In genomic region chr11:64104632-64105031, GRCh38 we compare ENCODE assay signal across 28 cellular contexts.
"Had no signal": no experiment of that assay in that cellular context is flagged by ENCODE, and none has a peak within 500 bp of the region (broad histone marks: within the 10 kb centered on the region; RNA-seq: fewer than 3 reads in every experiment).

No MANE protein-coding gene starts in this region.

- H3K36me3 Mint-ChIP-seq: activated CD4-positive, alpha-beta memory T cell treated with anti-CD3 and anti-CD28 coated beads for 36 hours; activated CD8-positive, alpha-beta memory T cell treated with anti-CD3 and anti-CD28 coated beads, Interleukin-2, amount 10 ng/mL, durations not matched to agents 7 days and 5 days; activated naive CD4-positive, alpha-beta T cell treated with anti-CD3 and anti-CD28 coated beads, Interleukin-2, amount 10 ng/mL, durations not matched to agents 7 days and 5 days; activated naive CD4-positive, alpha-beta T cell treated with anti-CD3 and anti-CD28 coated beads, Interleukin-2, amount 50 U/mL, for 72 hours; activated naive CD8-positive, alpha-beta T cell treated with anti-CD3 and anti-CD28 coated beads, Interleukin-2, amount 10 ng/mL, durations not matched to agents 7 days and 5 days; brain had no signal

- DNase-seq: activated CD4-positive, alpha-beta memory T cell treated with anti-CD3 and anti-CD28 coated beads for 36 hours; activated CD4-positive, alpha-beta T cell treated with anti-CD3 and anti-CD28 coated beads for 36 hours; activated CD4-positive, alpha-beta T cell treated with anti-CD3 and anti-CD28 coated beads, Interleukin-2, amount 10 ng/mL, durations not matched to agents 24 days and 14 days; activated CD4-positive, CD25-positive, alpha-beta regulatory T cell; activated CD4-positive, CD25-positive, alpha-beta regulatory T cell treated with anti-CD3 and anti-CD28 coated beads, Interleukin-2, amount 50 U/mL, for 72 hours; activated CD8-positive, alpha-beta memory T cell treated with anti-CD3 and anti-CD28 coated beads, Interleukin-2, amount 10 ng/mL, durations not matched to agents 7 days and 5 days; activated CD8-positive, alpha-beta memory T cell treated with anti-CD3 and anti-CD28 coated beads, Interleukin-2, amount 50 U/mL, for 4 hours; activated CD8-positive, alpha-beta T cell treated with anti-CD3 and anti-CD28 coated beads, Interleukin-2, amount 10 ng/mL, durations not matched to agents 7 days and 5 days; activated gamma-delta T cell; activated naive CD4-positive, alpha-beta T cell; activated naive CD4-positive, alpha-beta T cell treated with anti-CD3 and anti-CD28 coated beads, Interleukin-2, amount 10 ng/mL, durations not matched to agents 7 days and 5 days; activated naive CD8-positive, alpha-beta T cell treated with anti-CD3 and anti-CD28 coated beads, Interleukin-2, amount 10 ng/mL, durations not matched to agents 7 days and 5 days; activated T-cell treated with anti-CD3 and anti-CD28 coated beads, Interleukin-2, amount 50 U/mL, for 24 hours; activated T-cell treated with anti-CD3 and anti-CD28 coated beads, Interleukin-2, amount 50 U/mL, for 72 hours; central memory CD4-positive, alpha-beta T cell; cerebellar nuclear complex; colonic mucosa; effector memory CD4-positive, alpha-beta T cell; endodermal cell; foreskin fibroblast; head of caudate nucleus; T-helper 2 cell had no signal

- H3K4me1 ChIP-seq: ascending aorta, breast epithelium, colonic mucosa had no signal

- H3K4me1 Mint-ChIP-seq: activated CD4-positive, alpha-beta T cell treated with anti-CD3 and anti-CD28 coated beads for 36 hours; activated CD4-positive, alpha-beta T cell treated with anti-CD3 and anti-CD28 coated beads, Interleukin-2, amount 10 ng/mL, durations not matched to agents 24 days and 14 days; activated CD8-positive, alpha-beta memory T cell treated with anti-CD3 and anti-CD28 coated beads, Interleukin-2, amount 10 ng/mL, durations not matched to agents 7 days and 5 days; activated naive CD4-positive, alpha-beta T cell treated with anti-CD3 and anti-CD28 coated beads, Interleukin-2, amount 10 ng/mL, durations not matched to agents 7 days and 5 days; activated naive CD8-positive, alpha-beta T cell treated with anti-CD3 and anti-CD28 coated beads, Interleukin-2, amount 10 ng/mL, durations not matched to agents 7 days and 5 days; endodermal cell had no signal

- H3K27me3 ChIP-seq: ascending aorta, breast epithelium, cardiac muscle cell, colonic mucosa had no signal

- H3K9me3 ChIP-seq: ascending aorta, breast epithelium, colonic mucosa had no signal

- H3K27ac Mint-ChIP-seq: activated CD4-positive, alpha-beta memory T cell treated with anti-CD3 and anti-CD28 coated beads for 36 hours; activated CD4-positive, alpha-beta T cell treated with anti-CD3 and anti-CD28 coated beads for 36 hours; activated CD4-positive, alpha-beta T cell treated with anti-CD3 and anti-CD28 coated beads, Interleukin-2, amount 10 ng/mL, durations not matched to agents 24 days and 14 days; activated CD8-positive, alpha-beta memory T cell treated with anti-CD3 and anti-CD28 coated beads, Interleukin-2, amount 10 ng/mL, durations not matched to agents 7 days and 5 days; activated CD8-positive, alpha-beta T cell treated with anti-CD3 and anti-CD28 coated beads, Interleukin-2, amount 10 ng/mL, durations not matched to agents 7 days and 5 days; activated naive CD4-positive, alpha-beta T cell treated with anti-CD3 and anti-CD28 coated beads, Interleukin-2, amount 10 ng/mL, durations not matched to agents 7 days and 5 days; activated naive CD4-positive, alpha-beta T cell treated with anti-CD3 and anti-CD28 coated beads, Interleukin-2, amount 50 U/mL, for 72 hours; activated naive CD8-positive, alpha-beta T cell treated with anti-CD3 and anti-CD28 coated beads, Interleukin-2, amount 10 ng/mL, durations not matched to agents 7 days and 5 days; activated T-cell treated with anti-CD3 and anti-CD28 coated beads, Interleukin-2, amount 50 U/mL, for 24 hours; activated T-cell treated with anti-CD3 and anti-CD28 coated beads, Interleukin-2, amount 50 U/mL, for 72 hours; brain; endodermal cell had no signal

- ATAC-seq: activated CD4-positive, alpha-beta T cell treated with anti-CD3 and anti-CD28 coated beads for 36 hours; activated CD8-positive, alpha-beta memory T cell treated with anti-CD3 and anti-CD28 coated beads, Interleukin-2, amount 10 ng/mL, durations not matched to agents 7 days and 5 days; activated CD8-positive, alpha-beta T cell treated with anti-CD3 and anti-CD28 coated beads, Interleukin-2, amount 10 ng/mL, durations not matched to agents 7 days and 5 days; activated naive CD4-positive, alpha-beta T cell treated with anti-CD3 and anti-CD28 coated beads, Interleukin-2, amount 50 U/mL, for 72 hours; activated T-cell treated with anti-CD3 and anti-CD28 coated beads, Interleukin-2, amount 50 U/mL, for 72 hours had no signal

- H3K9me3 Mint-ChIP-seq: activated CD4-positive, alpha-beta memory T cell treated with anti-CD3 and anti-CD28 coated beads for 36 hours; activated CD4-positive, alpha-beta T cell treated with anti-CD3 and anti-CD28 coated beads, Interleukin-2, amount 10 ng/mL, durations not matched to agents 24 days and 14 days; activated naive CD4-positive, alpha-beta T cell treated with anti-CD3 and anti-CD28 coated beads, Interleukin-2, amount 10 ng/mL, durations not matched to agents 7 days and 5 days; activated naive CD4-positive, alpha-beta T cell treated with anti-CD3 and anti-CD28 coated beads, Interleukin-2, amount 50 U/mL, for 72 hours; activated naive CD8-positive, alpha-beta T cell treated with anti-CD3 and anti-CD28 coated beads, Interleukin-2, amount 10 ng/mL, durations not matched to agents 7 days and 5 days; activated T-cell treated with anti-CD3 and anti-CD28 coated beads, Interleukin-2, amount 50 U/mL, for 24 hours; activated T-cell treated with anti-CD3 and anti-CD28 coated beads, Interleukin-2, amount 50 U/mL, for 72 hours; brain; endodermal cell had no signal

- H3K4me3 ChIP-seq: ascending aorta, breast epithelium, cardiac muscle cell, colonic mucosa had no signal

- H3K27me3 Mint-ChIP-seq: activated CD4-positive, alpha-beta memory T cell treated with anti-CD3 and anti-CD28 coated beads for 36 hours; activated CD4-positive, alpha-beta T cell treated with anti-CD3 and anti-CD28 coated beads for 36 hours; activated CD4-positive, alpha-beta T cell treated with anti-CD3 and anti-CD28 coated beads, Interleukin-2, amount 10 ng/mL, durations not matched to agents 24 days and 14 days; activated CD8-positive, alpha-beta memory T cell treated with anti-CD3 and anti-CD28 coated beads, Interleukin-2, amount 10 ng/mL, durations not matched to agents 7 days and 5 days; activated naive CD8-positive, alpha-beta T cell treated with anti-CD3 and anti-CD28 coated beads, Interleukin-2, amount 10 ng/mL, durations not matched to agents 7 days and 5 days; activated T-cell treated with anti-CD3 and anti-CD28 coated beads, Interleukin-2, amount 50 U/mL, for 24 hours had no signal

- H3K4me3 Mint-ChIP-seq: activated CD4-positive, alpha-beta memory T cell treated with anti-CD3 and anti-CD28 coated beads for 36 hours; activated CD4-positive, alpha-beta T cell treated with anti-CD3 and anti-CD28 coated beads for 36 hours; activated CD4-positive, alpha-beta T cell treated with anti-CD3 and anti-CD28 coated beads, Interleukin-2, amount 10 ng/mL, durations not matched to agents 24 days and 14 days; activated CD8-positive, alpha-beta memory T cell treated with anti-CD3 and anti-CD28 coated beads, Interleukin-2, amount 10 ng/mL, durations not matched to agents 7 days and 5 days; activated CD8-positive, alpha-beta T cell treated with anti-CD3 and anti-CD28 coated beads, Interleukin-2, amount 10 ng/mL, durations not matched to agents 7 days and 5 days; activated naive CD4-positive, alpha-beta T cell treated with anti-CD3 and anti-CD28 coated beads, Interleukin-2, amount 10 ng/mL, durations not matched to agents 7 days and 5 days; activated naive CD8-positive, alpha-beta T cell treated with anti-CD3 and anti-CD28 coated beads, Interleukin-2, amount 10 ng/mL, durations not matched to agents 7 days and 5 days; activated T-cell treated with anti-CD3 and anti-CD28 coated beads, Interleukin-2, amount 50 U/mL, for 24 hours; activated T-cell treated with anti-CD3 and anti-CD28 coated beads, Interleukin-2, amount 50 U/mL, for 72 hours; brain; endodermal cell had no signal

- H3K36me3 ChIP-seq: ascending aorta, breast epithelium, cardiac muscle cell, colonic mucosa had no signal

- FAIRE-seq: frontal cortex had no signal

- H3K27ac ChIP-seq: ascending aorta, breast epithelium, cardiac muscle cell, colonic mucosa had no signal
